Comparison of ENCODE assay signal across 8 cellular contexts in genomic region chr2:101698419-101699190, GRCh38. TPM values are rescaled to one million over a fixed set of nuclear protein-coding genes. Genes with fewer than 3 reads are reported as not detected.
DNase-seq lines count a peak whose midpoint lies in the region; ATAC-seq and TF ChIP-seq lines count a peak whose summit lies in the region.

No MANE protein-coding gene starts in this region.

- H3K9me3 ChIP-seq in iPS-18a (ENCODE audit: control insufficient read depth, low read depth, low read length) (no peaks in the 10 kb centered on the region), subcutaneous abdominal adipose tissue (ENCODE audit: control insufficient read depth in 5 of 5, low read length in 5 of 5) (no peaks in the 10 kb centered on the region)

- no peak for TF ChIP-seq CTCF in WI38 (IDR thresholded peaks at IDR 0.05; ENCODE audit: low read depth, low read length)

- H3K4me1 ChIP-seq in iPS-18a (ENCODE audit: control insufficient read depth, low read depth, low read length) (peaks cover 37% of the 10 kb centered on the region), subcutaneous abdominal adipose tissue (ENCODE audit: control insufficient read depth in 5 of 5, insufficient read depth in 5 of 5, low read length in 5 of 5) (peaks cover 0 to 47% (median 41%) of the 10 kb centered on the region in 5 donors)

- H3K4me3 ChIP-seq in WI38 (ENCODE audit: low read depth, low read length): peak overlapping the region; percentile 85
- peak overlapping the region; percentile 97 for H3K4me3 ChIP-seq in iPS-18a (ENCODE audit: low read length)
- peak overlapping the region; percentile 84 to 94 (median 91) for H3K4me3 ChIP-seq in subcutaneous abdominal adipose tissue (ENCODE audit: low read depth in 1 of 5, low read length in 5 of 5)

- H3K9ac ChIP-seq in iPS-18a (ENCODE audit: low read length) (peak overlapping the region; percentile 89), subcutaneous abdominal adipose tissue (ENCODE audit: low read length in 5 of 5) (peak overlapping the region; percentile 81 to 92 (median 87))

- no peaks in the 10 kb centered on the region for H3K27me3 ChIP-seq in iPS-18a (ENCODE audit: control insufficient read depth, insufficient read depth, low read length)
- H3K27me3 ChIP-seq in subcutaneous abdominal adipose tissue (ENCODE audit: control insufficient read depth in 5 of 5, insufficient read depth in 4 of 5, low read length in 5 of 5): no peaks in the 10 kb centered on the region

- H3K27ac ChIP-seq in iPS-18a (ENCODE audit: low read length): peak overlapping the region; percentile 12
- H3K27ac ChIP-seq in subcutaneous abdominal adipose tissue (ENCODE audit: low read depth, low read length): peak overlapping the region; percentile 93

- ATAC-seq in GM21786 (IDR thresholded peaks at IDR 0.05; ENCODE audit: unreplicated experiment) (no peak), GM19023 (IDR thresholded peaks at IDR 0.05; ENCODE audit: unreplicated experiment) (no peak)

- H3K36me3 ChIP-seq in iPS-18a (ENCODE audit: control insufficient read depth, low read depth, low read length): peaks cover 6% of the 10 kb centered on the region
- no peaks in the 10 kb centered on the region for H3K36me3 ChIP-seq in subcutaneous abdominal adipose tissue (ENCODE audit: control insufficient read depth in 5 of 5, insufficient read depth in 5 of 5, low read length in 5 of 5)

- DNase-seq in COLO829 (ENCODE audit: low spot score): peak; percentile 33
- DNase-seq in HT1080 (ENCODE audit: low read depth): peak; percentile 52
- no peak for DNase-seq in NCI-H128 (lab: John Stamatoyannopoulos, UW; ENCODE audit: unreplicated experiment)

RNA-seq across cellular contexts. Expression of gene MAP4K4, which starts 1.1 kb away (rescaled TPM):
- 139 and 181 TPM in 2 replicates for total RNA-seq in HT1080 (2014; rRNA removed; shearing (Covaris generic))
- 198 and 261 TPM in 2 replicates for polyA plus RNA-seq in HT1080 (2015; cell fraction: cytosol; rRNA removed)
- 374 and 380 TPM in 2 replicates for polyA plus RNA-seq in HT1080 (2015; cell fraction: nucleus; rRNA removed)
